ENCODE assay signal across 10 cellular contexts in the genomic region with DNA sequence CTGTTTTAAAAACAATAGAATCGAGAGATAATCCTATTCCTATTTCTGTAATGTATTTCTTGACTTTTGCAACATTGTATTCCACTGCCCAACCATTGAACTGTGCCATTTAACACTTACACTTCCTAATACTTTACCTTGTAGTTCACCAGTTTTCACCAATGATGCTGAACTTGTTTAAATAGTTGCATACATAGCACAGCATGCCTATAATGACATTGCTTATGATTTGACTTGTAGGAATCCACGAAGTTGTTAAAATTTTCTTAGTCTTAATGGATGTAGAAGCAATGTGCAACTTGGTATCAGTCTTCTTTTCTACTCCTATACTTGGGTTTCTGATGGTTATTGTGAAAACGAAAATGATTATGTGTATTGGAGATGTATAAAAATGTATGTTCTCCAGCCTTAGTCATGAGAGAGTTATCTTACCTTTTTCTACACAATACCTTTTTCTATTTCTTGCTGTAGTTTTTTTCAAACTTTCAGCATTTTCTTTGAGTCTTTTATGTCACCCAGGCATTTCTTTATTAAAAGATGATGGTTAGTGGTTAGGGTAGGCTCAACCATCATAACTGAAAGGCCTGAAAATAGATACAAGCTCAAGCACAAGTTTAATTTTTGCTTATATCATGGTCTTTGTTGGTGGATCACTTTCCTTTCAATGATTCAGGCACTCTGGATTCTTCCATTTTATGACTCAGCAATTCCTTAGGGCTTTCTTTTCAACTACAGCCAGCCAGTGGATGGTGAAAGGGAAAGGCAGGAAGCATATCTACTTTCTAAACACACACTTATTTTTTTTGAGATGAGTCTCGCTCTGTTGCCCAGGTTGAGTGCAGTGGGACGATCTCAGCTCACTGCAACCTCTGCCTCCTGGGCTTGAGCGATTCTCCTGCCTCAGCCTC. TPM values are rescaled to one million over a fixed set of nuclear protein-coding genes. Genes with fewer than 3 reads are reported as not detected.
DNase-seq lines count a peak whose midpoint lies in the region; ATAC-seq and TF ChIP-seq lines count a peak whose summit lies in the region.
"Had no signal": no experiment of that assay in that cellular context is flagged by ENCODE, and none has a peak within 500 bp of the region (broad histone marks: within the 10 kb centered on the region; RNA-seq: fewer than 3 reads in every experiment).

No MANE protein-coding gene starts in this region.

- H3K4me3 ChIP-seq in esophagus squamous epithelium, result no peak overlapping the region
- H3K4me3 ChIP-seq: hepatocyte had no signal

- no peak for TF ChIP-seq POLR2A in esophagus squamous epithelium (IDR thresholded peaks at IDR 0.05)

- no peaks in the 10 kb centered on the region for H3K9me3 ChIP-seq in esophagus squamous epithelium

- H3K27me3 ChIP-seq in esophagus squamous epithelium, result no peaks in the 10 kb centered on the region
- H3K27me3 ChIP-seq: hepatocyte had no signal

- peaks cover 0 to 8% (median 0%) of the 10 kb centered on the region in 3 donors for H3K36me3 ChIP-seq in esophagus squamous epithelium

- WGBS in esophagus squamous epithelium, 2 donors, result 50 to 69% methylated on average over 6 of the region's 6 CpGs

- no peak for TF ChIP-seq CTCF in esophagus squamous epithelium (IDR thresholded peaks at IDR 0.05)

- ATAC-seq in GM21390 (IDR thresholded peaks at IDR 0.05; ENCODE audit: unreplicated experiment) (peak; percentile 80), HG03558 (IDR thresholded peaks at IDR 0.05; ENCODE audit: extremely low read depth, unreplicated experiment) (peak; percentile 43)

- DNase-seq in AG08396 (ENCODE audit: low spot score), result peak; percentile 78
- DNase-seq in esophagus squamous epithelium (lab: John Stamatoyannopoulos, UW), result no peak
- no peak for DNase-seq in cerebellar nuclear complex (lab: John Stamatoyannopoulos, UW)
- DNase-seq in SKM-1 treated with dmso at 0.1 percent for 144 hours (lab: John Stamatoyannopoulos, UW; ENCODE audit: unreplicated experiment), result no peak
- no peak for DNase-seq in NCI-H2029 (lab: John Stamatoyannopoulos, UW)
- no peak for DNase-seq in activated CD4-positive, alpha-beta T cell treated with anti-CD3 and anti-CD28 coated beads, Interleukin-2, amount 50 U/mL, for 48 hours
- DNase-seq: stimulated activated CD4-positive, alpha-beta T cell treated with anti-CD3 and anti-CD28 coated beads, Interleukin-2, amount 100 ng/mL, for 48 hours had no signal

- intact Hi-C loops in esophagus squamous epithelium (cut with DNase I), result no loop called here

- H3K27ac ChIP-seq in esophagus squamous epithelium, result peak overlapping the region; percentile 13 to 44 (median 34)
- H3K27ac ChIP-seq: hepatocyte had no signal

- H3K4me1 ChIP-seq in esophagus squamous epithelium, result peaks cover 0 to 16% (median 8%) of the 10 kb centered on the region in 3 donors

RNA-seq across cellular contexts. Expression of a gene that starts 9.4 kb away (rescaled TPM):
- total RNA-seq in esophagus squamous epithelium, result 100 to 1,000 TPM in 2 of 4 donors, 10 to 100 TPM in 2; 67.3 to 160 (median 89.7) TPM
